ENCODE assay signal across 22 cellular contexts in the genomic region with DNA sequence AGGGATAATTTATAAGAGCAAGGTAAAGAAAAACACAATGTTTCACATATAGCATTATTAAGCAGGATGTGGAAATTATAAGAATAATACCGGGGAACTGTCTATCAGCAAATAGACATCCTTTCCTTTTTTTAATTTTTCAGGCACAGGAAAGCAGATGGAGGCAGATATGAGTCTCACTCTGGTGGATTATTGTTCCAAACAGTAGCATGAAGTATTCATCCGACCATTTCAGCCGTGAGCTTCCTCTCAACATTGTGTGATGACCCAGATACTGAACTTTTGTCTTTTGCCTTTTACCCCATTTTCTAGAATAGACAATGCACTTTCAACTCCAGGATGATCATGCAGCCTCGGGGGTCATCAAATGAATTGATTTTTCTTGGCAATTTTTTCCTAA.
"Had no signal": no experiment of that assay in that cellular context is flagged by ENCODE, and none has a peak within 500 bp of the region (broad histone marks: within the 10 kb centered on the region; RNA-seq: fewer than 3 reads in every experiment).

No MANE protein-coding gene starts in this region.

- H3K4me1 ChIP-seq: esophagus squamous epithelium, gastrocnemius medialis, left lung, lower lobe of right lung had no signal

- H2AFZ ChIP-seq: hepatocyte had no signal

- H3K79me2 ChIP-seq: hepatocyte had no signal

- ATAC-seq: esophagus mucosa; gastrocnemius medialis; left cardiac atrium; left lung; left ventricle myocardium superior; lower lobe of right lung; naive thymus-derived CD4-positive, alpha-beta T cell had no signal

- H3K27ac ChIP-seq: coronary artery, dorsolateral prefrontal cortex, epithelial cell of prostate, esophagus squamous epithelium, gastrocnemius medialis, hepatocyte, left lung, lower lobe of right lung had no signal

- H3K27me3 ChIP-seq: esophagus squamous epithelium, gastrocnemius medialis, hepatocyte, left lung had no signal

- H3K36me3 ChIP-seq: esophagus squamous epithelium, gastrocnemius medialis, left lung, lower lobe of right lung had no signal

- H3K4me2 ChIP-seq: hepatocyte had no signal

- DNase-seq: dorsolateral prefrontal cortex; effector CD4-positive, alpha-beta T cell; effector memory CD4-positive, alpha-beta T cell; erythroblast; esophagus squamous epithelium; foreskin fibroblast; foreskin melanocyte; gastrocnemius medialis; glutamatergic neuron; head of caudate nucleus; left cardiac atrium; left lung; left ventricle myocardium superior; lower lobe of right lung; mammary epithelial cell; mesendoderm; midbrain; naive thymus-derived CD4-positive, alpha-beta T cell had no signal

- H3K9me3 ChIP-seq: esophagus squamous epithelium, gastrocnemius medialis, left lung, lower lobe of right lung had no signal

- H3K4me3 ChIP-seq: coronary artery, dorsolateral prefrontal cortex, esophagus squamous epithelium, gastrocnemius medialis, hepatocyte, left lung, lower lobe of right lung had no signal
